ENCODE assay signal across 8 cellular contexts in the genomic region with DNA sequence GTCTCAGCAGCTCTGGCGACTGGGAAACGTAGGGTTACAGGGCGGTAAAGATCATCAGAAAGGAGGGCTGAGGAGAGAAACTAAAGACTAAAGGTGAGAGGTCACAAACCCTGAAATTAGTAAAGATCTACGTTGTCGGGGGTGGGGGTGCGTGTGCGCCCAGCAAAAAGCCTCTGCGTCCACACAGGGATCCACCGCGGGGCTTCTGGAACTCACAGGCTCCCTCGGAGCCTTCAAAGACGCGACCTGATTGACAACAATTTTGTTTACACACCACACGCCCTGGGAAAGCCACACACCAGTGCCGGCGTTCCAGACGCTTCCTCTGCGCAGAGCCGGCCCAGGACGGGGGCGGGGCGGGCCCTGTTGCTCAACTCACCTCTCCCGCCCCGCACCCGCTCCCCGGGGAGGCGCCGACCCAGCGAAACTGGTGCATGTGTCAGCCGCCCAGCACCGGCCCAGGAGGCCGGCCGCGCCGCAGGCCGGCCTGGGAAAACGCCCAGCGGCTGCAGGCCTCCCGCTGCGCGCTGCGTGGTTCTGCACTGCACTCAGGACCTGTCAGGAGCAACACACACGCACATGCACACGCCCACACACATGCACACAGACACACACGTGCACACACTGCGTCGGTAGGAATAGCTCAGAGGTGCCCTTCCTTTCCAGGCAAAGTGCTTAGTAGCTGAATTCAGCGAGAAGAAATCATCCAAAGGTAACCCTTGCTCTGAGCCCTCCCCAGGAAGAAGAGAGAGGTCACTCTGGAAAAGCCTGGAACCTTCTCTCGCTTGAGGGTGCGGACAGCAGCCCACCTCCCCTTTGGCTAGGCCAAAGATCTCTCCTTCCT. TPM values are rescaled to one million over a fixed set of nuclear protein-coding genes. Genes with fewer than 3 reads are reported as not detected.
DNase-seq lines count a peak whose midpoint lies in the region; ATAC-seq lines count a peak whose summit lies in the region.

No MANE protein-coding gene starts in this region.

- no peaks in the 10 kb centered on the region for H3K27me3 ChIP-seq in naive thymus-derived CD4-positive, alpha-beta T cell (ENCODE audit: control insufficient read depth in 2 of 2, insufficient read depth in 2 of 2, low read length in 2 of 2)

- no peaks in the 10 kb centered on the region for H3K27me3 Mint-ChIP-seq in activated T-cell treated with anti-CD3 and anti-CD28 coated beads, Interleukin-2, amount 50 U/mL, for 24 hours
- H3K27me3 Mint-ChIP-seq in naive thymus-derived CD4-positive, alpha-beta T cell: peaks cover 0 to 7% (median 0%) of the 10 kb centered on the region in 5 donors

- H3K36me3 Mint-ChIP-seq in activated T-cell treated with anti-CD3 and anti-CD28 coated beads, Interleukin-2, amount 50 U/mL, for 24 hours (ENCODE audit: low read depth): no peaks in the 10 kb centered on the region
- H3K36me3 Mint-ChIP-seq in naive thymus-derived CD4-positive, alpha-beta T cell: no peaks in the 10 kb centered on the region
- H3K36me3 Mint-ChIP-seq in stimulated activated effector memory CD8-positive, alpha-beta T cell treated with anti-CD3 and anti-CD28 coated beads, Interleukin-12 subunit alpha, Interleukin-12 subunit beta, amount 100 ng/mL, for 72 hours: no peaks in the 10 kb centered on the region

- peaks cover 15% of the 10 kb centered on the region for H3K4me1 Mint-ChIP-seq in activated T-cell treated with anti-CD3 and anti-CD28 coated beads, Interleukin-2, amount 50 U/mL, for 24 hours (ENCODE audit: low read depth)
- H3K4me1 Mint-ChIP-seq in naive thymus-derived CD4-positive, alpha-beta T cell: peaks cover 7 to 22% (median 16%) of the 10 kb centered on the region in 7 donors
- H3K4me1 Mint-ChIP-seq in stimulated activated effector memory CD8-positive, alpha-beta T cell treated with anti-CD3 and anti-CD28 coated beads, Interleukin-12 subunit alpha, Interleukin-12 subunit beta, amount 100 ng/mL, for 72 hours: peaks cover 17% of the 10 kb centered on the region

- intact Hi-C loops in naive thymus-derived CD4-positive, alpha-beta T cell (cut with micrococcal nuclease): loop anchor here (1.0 to 2.0 kb wide), 3 partner anchors 33 to 56 kb away; no protein-coding TSS in a partner anchor

- no peaks in the 10 kb centered on the region for H3K9me3 ChIP-seq in naive thymus-derived CD4-positive, alpha-beta T cell (ENCODE audit: control insufficient read depth in 2 of 3, low read length in 3 of 3)

- no peaks in the 10 kb centered on the region for H3K36me3 ChIP-seq in naive thymus-derived CD4-positive, alpha-beta T cell (ENCODE audit: control insufficient read depth in 2 of 3, insufficient read depth in 3 of 3, low read length in 3 of 3)

- peak overlapping the region; percentile 76 for H3K4me3 ChIP-seq in naive thymus-derived CD4-positive, alpha-beta T cell (ENCODE audit: low read length)

- peak overlapping the region; percentile 70 for H3K27ac ChIP-seq in naive thymus-derived CD4-positive, alpha-beta T cell (ENCODE audit: low read depth, low read length)

- peak overlapping the region; percentile 65 for H3K4me3 Mint-ChIP-seq in activated T-cell treated with anti-CD3 and anti-CD28 coated beads, Interleukin-2, amount 50 U/mL, for 24 hours
- peak overlapping the region; percentile 83 to 93 (median 90) for H3K4me3 Mint-ChIP-seq in naive thymus-derived CD4-positive, alpha-beta T cell
- peak overlapping the region; percentile 71 for H3K4me3 Mint-ChIP-seq in stimulated activated effector memory CD8-positive, alpha-beta T cell treated with anti-CD3 and anti-CD28 coated beads, Interleukin-12 subunit alpha, Interleukin-12 subunit beta, amount 100 ng/mL, for 72 hours

- H3K9me3 Mint-ChIP-seq in activated T-cell treated with anti-CD3 and anti-CD28 coated beads, Interleukin-2, amount 50 U/mL, for 24 hours: peaks cover 2% of the 10 kb centered on the region
- H3K9me3 Mint-ChIP-seq in naive thymus-derived CD4-positive, alpha-beta T cell: no peaks in the 10 kb centered on the region
- no peaks in the 10 kb centered on the region for H3K9me3 Mint-ChIP-seq in stimulated activated effector memory CD8-positive, alpha-beta T cell treated with anti-CD3 and anti-CD28 coated beads, Interleukin-12 subunit alpha, Interleukin-12 subunit beta, amount 100 ng/mL, for 72 hours

- ATAC-seq in GM18498 (IDR thresholded peaks at IDR 0.05; ENCODE audit: unreplicated experiment): peak; percentile 82
- peak; percentile 70 for ATAC-seq in HG02763 (IDR thresholded peaks at IDR 0.05; ENCODE audit: unreplicated experiment)
- peak; percentile 97 for ATAC-seq in esophagus mucosa
- peak; percentile 95 for ATAC-seq in naive thymus-derived CD4-positive, alpha-beta T cell
- peak; percentile 94 for ATAC-seq in stimulated activated effector memory CD8-positive, alpha-beta T cell treated with anti-CD3 and anti-CD28 coated beads, Interleukin-12 subunit alpha, Interleukin-12 subunit beta, amount 100 ng/mL, for 72 hours

- H3K27ac Mint-ChIP-seq in activated T-cell treated with anti-CD3 and anti-CD28 coated beads, Interleukin-2, amount 50 U/mL, for 24 hours: peak overlapping the region; percentile 88
- peak overlapping the region; percentile 38 to 98 (median 93) for H3K27ac Mint-ChIP-seq in naive thymus-derived CD4-positive, alpha-beta T cell
- H3K27ac Mint-ChIP-seq in stimulated activated effector memory CD8-positive, alpha-beta T cell treated with anti-CD3 and anti-CD28 coated beads, Interleukin-12 subunit alpha, Interleukin-12 subunit beta, amount 100 ng/mL, for 72 hours: peak overlapping the region; percentile 70

- peaks cover 6 to 15% of the 10 kb centered on the region in 2 donors for H3K4me1 ChIP-seq in naive thymus-derived CD4-positive, alpha-beta T cell (ENCODE audit: control insufficient read depth in 2 of 2, insufficient read depth in 2 of 2, low read length in 2 of 2)

- POLR2A ChIA-PET in naive thymus-derived CD4-positive, alpha-beta T cell (lab: Charles Lee): interaction anchor here (0.5 to 3.1 kb wide), 8 partner anchors 12 to 608 kb away, joined by 3 to 21 read pairs (median 6); partner anchors contain the start of gene ARID1B

- CTCF ChIA-PET in naive thymus-derived CD4-positive, alpha-beta T cell (lab: Charles Lee): interaction anchor here (0.6 to 1.5 kb wide), 4 partner anchors 10 to 325 kb away, joined by 3 to 5 read pairs (median 3); partner anchors contain the start of gene ARID1B

- DNase-seq in NCI-H526 (lab: John Stamatoyannopoulos, UW) (peak; percentile 60 to 91), NCI-H748 treated with DMSO at 0.1 percent for 48 hours (lab: John Stamatoyannopoulos, UW) (no peak)
- DNase-seq in activated T-cell treated with anti-CD3 and anti-CD28 coated beads, Interleukin-2, amount 50 U/mL, for 24 hours: peak; percentile 83
- DNase-seq in naive thymus-derived CD4-positive, alpha-beta T cell: peak; percentile 56 to 83 (median 76)
- DNase-seq in stimulated activated effector memory CD8-positive, alpha-beta T cell treated with anti-CD3 and anti-CD28 coated beads, Interleukin-12 subunit alpha, Interleukin-12 subunit beta, amount 100 ng/mL, for 72 hours (ENCODE audit: low spot score in 2 of 2): peak; percentile 36 to 72

RNA-seq across cellular contexts. Expression of gene ARID1B, which starts 57.2 kb away (rescaled TPM):
- total RNA-seq in esophagus mucosa: 45.7 TPM
- 100 to 1,000 TPM in 4 of 5 experiments, 10 to 100 TPM in 1; 88.8 to 164 (median 141) TPM for total RNA-seq in naive thymus-derived CD4-positive, alpha-beta T cell
- 10 to 100 TPM; 17.5 to 21.0 TPM for polyA plus RNA-seq in naive thymus-derived CD4-positive, alpha-beta T cell
